In the genomic region with DNA sequence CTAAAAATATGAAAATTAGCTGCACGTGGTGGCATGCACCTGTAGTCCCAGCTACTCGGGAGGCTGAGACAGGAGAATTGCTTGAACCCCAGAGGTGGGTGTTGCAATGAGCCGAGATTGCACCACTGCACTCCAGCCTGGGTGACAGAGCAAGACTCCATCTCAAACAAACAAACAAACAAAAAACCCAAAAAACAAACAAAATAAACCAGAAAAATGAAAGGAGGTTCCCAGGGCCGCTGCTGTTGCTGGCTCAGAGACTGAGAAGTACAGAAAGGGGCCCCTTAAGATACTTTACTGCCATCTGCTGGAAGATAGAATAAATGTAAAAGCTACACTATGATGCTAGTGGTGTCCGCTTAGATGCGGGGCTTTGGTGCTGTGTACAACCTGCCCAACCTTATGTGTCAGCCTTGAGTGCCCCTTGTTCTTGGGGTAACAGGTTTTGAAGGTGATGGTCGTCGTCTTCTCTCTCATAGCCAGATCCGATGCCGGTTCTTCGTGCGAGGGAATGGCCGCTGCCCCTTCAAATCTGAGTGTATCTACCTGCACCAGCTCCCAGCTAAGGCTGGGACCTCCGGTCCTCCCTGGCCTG, we compare ENCODE assay signal across 1 cellular context.
A peak's percentile ranks its signal among the peaks of the same experiment; 100 is the strongest.
TF ChIP-seq lines count a peak whose summit lies in the region.

No MANE protein-coding gene starts in this region.

TF ChIP-seq in HepG2, 621 proteins besides CTCF, POLR2A, EP300 and RAD21 (continued from another document):
- TF ChIP-seq, protein P1, sequence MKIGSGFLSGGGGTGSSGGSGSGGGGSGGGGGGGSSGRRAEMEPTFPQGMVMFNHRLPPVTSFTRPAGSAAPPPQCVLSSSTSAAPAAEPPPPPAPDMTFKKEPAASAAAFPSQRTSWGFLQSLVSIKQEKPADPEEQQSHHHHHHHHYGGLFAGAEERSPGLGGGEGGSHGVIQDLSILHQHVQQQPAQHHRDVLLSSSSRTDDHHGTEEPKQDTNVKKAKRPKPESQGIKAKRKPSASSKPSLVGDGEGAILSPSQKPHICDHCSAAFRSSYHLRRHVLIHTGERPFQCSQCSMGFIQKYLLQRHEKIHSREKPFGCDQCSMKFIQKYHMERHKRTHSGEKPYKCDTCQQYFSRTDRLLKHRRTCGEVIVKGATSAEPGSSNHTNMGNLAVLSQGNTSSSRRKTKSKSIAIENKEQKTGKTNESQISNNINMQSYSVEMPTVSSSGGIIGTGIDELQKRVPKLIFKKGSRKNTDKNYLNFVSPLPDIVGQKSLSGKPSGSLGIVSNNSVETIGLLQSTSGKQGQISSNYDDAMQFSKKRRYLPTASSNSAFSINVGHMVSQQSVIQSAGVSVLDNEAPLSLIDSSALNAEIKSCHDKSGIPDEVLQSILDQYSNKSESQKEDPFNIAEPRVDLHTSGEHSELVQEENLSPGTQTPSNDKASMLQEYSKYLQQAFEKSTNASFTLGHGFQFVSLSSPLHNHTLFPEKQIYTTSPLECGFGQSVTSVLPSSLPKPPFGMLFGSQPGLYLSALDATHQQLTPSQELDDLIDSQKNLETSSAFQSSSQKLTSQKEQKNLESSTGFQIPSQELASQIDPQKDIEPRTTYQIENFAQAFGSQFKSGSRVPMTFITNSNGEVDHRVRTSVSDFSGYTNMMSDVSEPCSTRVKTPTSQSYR (CRISPR knock-in tag; IDR thresholded peaks at IDR 0.05; ENCODE audit: borderline replicate concordance): no peak
- TF ChIP-seq, protein P2, sequence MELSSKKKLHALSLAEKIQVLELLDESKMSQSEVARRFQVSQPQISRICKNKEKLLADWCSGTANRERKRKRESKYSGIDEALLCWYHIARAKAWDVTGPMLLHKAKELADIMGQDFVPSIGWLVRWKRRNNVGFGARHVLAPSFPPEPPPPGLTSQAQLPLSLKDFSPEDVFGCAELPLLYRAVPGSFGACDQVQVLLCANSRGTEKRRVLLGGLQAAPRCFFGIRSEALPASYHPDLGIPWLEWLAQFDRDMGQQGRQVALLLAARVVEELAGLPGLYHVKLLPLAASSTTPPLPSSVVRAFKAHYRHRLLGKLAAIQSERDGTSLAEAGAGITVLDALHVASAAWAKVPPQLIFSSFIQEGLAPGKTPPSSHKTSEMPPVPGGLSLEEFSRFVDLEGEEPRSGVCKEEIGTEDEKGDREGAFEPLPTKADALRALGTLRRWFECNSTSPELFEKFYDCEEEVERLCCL (CRISPR knock-in tag; IDR thresholded peaks at IDR 0.05; ENCODE audit: borderline replicate concordance): no peak
- TF ChIP-seq AGO2 (optimal IDR thresholded peaks at IDR 0.05; ENCODE audit: low read depth, low read length) (no peak), LCORL (IDR thresholded peaks at IDR 0.05) (no peak), LCORL (CRISPR knock-in tag; IDR thresholded peaks at IDR 0.05) (no peak), KMT2B (CRISPR knock-in tag; IDR thresholded peaks at IDR 0.05) (0 out of 2 replicates have a peak, but pooled peaks have one; percentile 14), CBX5 (CRISPR knock-in tag; IDR thresholded peaks at IDR 0.05; ENCODE audit: borderline replicate concordance) (no peak), TAF15 (IDR thresholded peaks at IDR 0.05; ENCODE audit: low read depth, low read length, poor library complexity, severe bottlenecking) (no peak), ZSCAN29 (CRISPR knock-in tag; conservative IDR thresholded peaks at IDR 0.05) (peak; percentile 69; the same call in 1 of the 2 replicates), BRCA1 (CRISPR knock-in tag; IDR thresholded peaks at IDR 0.05) (no peak), KAT7 (CRISPR knock-in tag; IDR thresholded peaks at IDR 0.05; ENCODE audit: borderline replicate concordance) (no peak), ZNF678 (CRISPR knock-in tag; IDR thresholded peaks at IDR 0.05) (no peak), ZC3H4 (CRISPR knock-in tag; IDR thresholded peaks at IDR 0.05; ENCODE audit: borderline replicate concordance) (no peak), ZNF263 (CRISPR knock-in tag; IDR thresholded peaks at IDR 0.05) (no peak)
